In the genomic region with DNA sequence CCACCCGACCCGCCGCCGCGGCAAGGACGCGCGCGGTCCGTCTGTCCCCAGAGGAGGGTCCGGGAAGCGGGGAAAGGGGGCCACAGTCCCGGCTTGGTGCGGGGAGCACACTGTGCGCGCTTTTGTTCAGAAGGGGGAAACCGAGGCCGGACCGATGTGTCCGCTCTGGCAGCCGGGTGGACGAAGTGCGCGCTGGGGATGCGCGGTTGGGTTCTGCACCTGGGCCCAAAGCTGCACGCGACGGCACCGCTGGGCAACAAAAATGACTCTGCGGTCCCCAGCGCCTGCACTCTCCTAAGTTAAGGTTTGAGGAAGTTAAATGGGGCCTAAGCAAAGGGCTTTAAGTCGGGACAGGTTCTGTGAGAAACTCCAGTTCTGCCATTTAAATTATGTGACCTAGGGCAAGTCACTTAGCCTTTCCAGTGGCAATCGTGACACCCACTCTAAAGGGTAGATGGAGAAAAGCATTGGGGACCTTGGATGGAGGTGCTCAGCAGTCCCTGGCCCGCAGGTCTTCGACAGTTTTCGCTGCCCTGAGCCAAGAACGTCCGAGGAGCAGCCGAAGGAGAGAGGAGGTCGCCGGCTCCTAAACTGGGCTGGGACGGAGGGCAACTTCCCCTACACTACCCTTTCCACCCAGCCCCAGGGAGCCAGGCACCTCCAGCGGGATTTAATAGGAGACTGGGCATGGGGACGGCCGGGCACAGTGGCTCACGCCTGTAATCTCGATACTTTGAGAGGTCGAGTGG, we compare ENCODE assay signal across 8 cellular contexts. TPM values are rescaled to one million over a fixed set of nuclear protein-coding genes. Genes with fewer than 3 reads are reported as not detected.
A peak's percentile ranks its signal among the peaks of the same experiment; 100 is the strongest.
DNase-seq lines count a peak whose midpoint lies in the region; ATAC-seq and TF ChIP-seq lines count a peak whose summit lies in the region.

No MANE protein-coding gene starts in this region.

- TF ChIP-seq CTCF in CD8-positive, alpha-beta T cell (IDR thresholded peaks at IDR 0.05): no peak
- no peak for TF ChIP-seq CTCF in coronary artery (IDR thresholded peaks at IDR 0.05)
- no peak for TF ChIP-seq CTCF in left lung (IDR thresholded peaks at IDR 0.05)

- DNase-seq in CD8-positive, alpha-beta T cell: peak in 4 of 7 experiments; percentile 10 to 64 (median 50)
- DNase-seq in SK-N-MC (ENCODE audit: low read depth, low spot score): no peak
- no peak for DNase-seq in coronary artery (ENCODE audit: low spot score)
- peak; percentile 41 to 80 for DNase-seq in left lung
- no peak for DNase-seq in OCI-M2 (lab: John Stamatoyannopoulos, UW; ENCODE audit: unreplicated experiment)

- CTCF ChIA-PET in CD8-positive, alpha-beta T cell (lab: Charles Lee): no interaction called here

- peak overlapping the region; percentile 91 for H3K4me3 Mint-ChIP-seq in CD8-positive, alpha-beta T cell
- peak overlapping the region; percentile 99 for H3K4me3 Mint-ChIP-seq in stimulated activated naive CD8-positive, alpha-beta T cell treated with anti-CD3 and anti-CD28 coated beads, Interleukin-15, Interleukin-2, amounts not matched to agents 100 ng/mL and 50 ng/mL, for 24 hours

- no peaks in the 10 kb centered on the region for H3K27me3 Mint-ChIP-seq in CD8-positive, alpha-beta T cell (ENCODE audit: low read depth)
- no peaks in the 10 kb centered on the region for H3K27me3 Mint-ChIP-seq in stimulated activated naive CD8-positive, alpha-beta T cell treated with anti-CD3 and anti-CD28 coated beads, Interleukin-15, Interleukin-2, amounts not matched to agents 100 ng/mL and 50 ng/mL, for 24 hours

- H3K27me3 ChIP-seq in CD8-positive, alpha-beta T cell (ENCODE audit: insufficient read depth, low read length): no peaks in the 10 kb centered on the region
- no peaks in the 10 kb centered on the region for H3K27me3 ChIP-seq in left lung

- intact Hi-C loops in CD8-positive, alpha-beta T cell (cut with DNase I, micrococcal nuclease): loop anchor here (1.0 to 5.0 kb wide), 11 partner anchors 16 to 1292 kb away; partner anchors contain the start of genes RAB18 (in 2 of the 2), ANKRD26 (in 1 of the 2), PDSS1 (in 1 of the 2) and WAC (in 1 of the 2)
- intact Hi-C loops in left lung (cut with DNase I): no loop called here

- peaks cover 43% of the 10 kb centered on the region for H3K4me1 Mint-ChIP-seq in CD8-positive, alpha-beta T cell (ENCODE audit: low read depth)
- peaks cover 44% of the 10 kb centered on the region for H3K4me1 Mint-ChIP-seq in stimulated activated naive CD8-positive, alpha-beta T cell treated with anti-CD3 and anti-CD28 coated beads, Interleukin-15, Interleukin-2, amounts not matched to agents 100 ng/mL and 50 ng/mL, for 24 hours (ENCODE audit: low read depth)

- no peaks in the 10 kb centered on the region for H3K36me3 ChIP-seq in CD8-positive, alpha-beta T cell (ENCODE audit: insufficient read depth, low read length)
- no peaks in the 10 kb centered on the region for H3K36me3 ChIP-seq in SK-N-MC (ENCODE audit: insufficient read depth, low read length)
- no peaks in the 10 kb centered on the region for H3K36me3 ChIP-seq in left lung

- no peak overlapping the region for H3K9ac ChIP-seq in SK-N-MC (ENCODE audit: insufficient read length)

- peaks cover 30% of the 10 kb centered on the region for H3K4me1 ChIP-seq in CD8-positive, alpha-beta T cell (ENCODE audit: insufficient read depth, low read length)
- peaks cover 3 to 36% of the 10 kb centered on the region in 2 donors for H3K4me1 ChIP-seq in left lung

- no peaks in the 10 kb centered on the region for H3K9me3 Mint-ChIP-seq in CD8-positive, alpha-beta T cell
- H3K9me3 Mint-ChIP-seq in stimulated activated naive CD8-positive, alpha-beta T cell treated with anti-CD3 and anti-CD28 coated beads, Interleukin-15, Interleukin-2, amounts not matched to agents 100 ng/mL and 50 ng/mL, for 24 hours: no peaks in the 10 kb centered on the region

- ATAC-seq in CD8-positive, alpha-beta T cell: peak; percentile 9
- ATAC-seq in GM19043 (IDR thresholded peaks at IDR 0.05; ENCODE audit: low read depth, unreplicated experiment) (peak; percentile 4), HG03280 (IDR thresholded peaks at IDR 0.05; ENCODE audit: unreplicated experiment) (peak; percentile 5), left lung (peak; percentile 21)

- H3K36me3 Mint-ChIP-seq in CD8-positive, alpha-beta T cell: peaks cover 21% of the 10 kb centered on the region
- H3K36me3 Mint-ChIP-seq in stimulated activated naive CD8-positive, alpha-beta T cell treated with anti-CD3 and anti-CD28 coated beads, Interleukin-15, Interleukin-2, amounts not matched to agents 100 ng/mL and 50 ng/mL, for 24 hours (ENCODE audit: low read depth): peaks cover 16% of the 10 kb centered on the region

- peak overlapping the region; percentile 87 for H3K4me3 ChIP-seq in CD8-positive, alpha-beta T cell (ENCODE audit: low read depth, low read length)
- H3K4me3 ChIP-seq in SK-N-MC (peak overlapping the region; percentile 79), coronary artery (peak overlapping the region; percentile 86), left lung (peak overlapping the region; percentile 60 to 73)

- H3K27ac Mint-ChIP-seq in CD8-positive, alpha-beta T cell: peak overlapping the region; percentile 98
- peak overlapping the region; percentile 99 for H3K27ac Mint-ChIP-seq in stimulated activated naive CD8-positive, alpha-beta T cell treated with anti-CD3 and anti-CD28 coated beads, Interleukin-15, Interleukin-2, amounts not matched to agents 100 ng/mL and 50 ng/mL, for 24 hours

- H3K9me3 ChIP-seq in CD8-positive, alpha-beta T cell (ENCODE audit: low read length): no peaks in the 10 kb centered on the region
- H3K9me3 ChIP-seq in SK-N-MC (ENCODE audit: low read depth, low read length): no peaks in the 10 kb centered on the region
- H3K9me3 ChIP-seq in left lung: no peaks in the 10 kb centered on the region

- POLR2A ChIA-PET in CD8-positive, alpha-beta T cell (lab: Charles Lee): interaction anchor here (0.7 to 2.4 kb wide), 5 partner anchors 14 to 87 kb away, joined by 3 to 9 read pairs (median 4); partner anchors contain the start of gene YME1L1

- H3K27ac ChIP-seq in CD8-positive, alpha-beta T cell (ENCODE audit: low read depth, low read length): peak overlapping the region; percentile 84
- H3K27ac ChIP-seq in SK-N-MC: peak overlapping the region; percentile 98
- peak overlapping the region; percentile 98 to 99 for H3K27ac ChIP-seq in coronary artery
- H3K27ac ChIP-seq in left lung: peak overlapping the region; percentile 97 to 98

RNA-seq across cellular contexts. Expression of gene ACBD5, which starts 0.5 kb away (rescaled TPM):
- 10 to 100 TPM; 24.4 to 25.8 TPM for total RNA-seq in CD8-positive, alpha-beta T cell
- total RNA-seq in left lung: 10 to 100 TPM; 25.6 to 26.3 TPM

Comparison
In these comparisons a context has a peak if more than half of its experiments do, and no peak if none do; other contexts are left out.
1. DNase-seq: peak in CD8-positive, alpha-beta T cell (4 of 7) and left lung (2 of 2); none in SK-N-MC (single experiment), coronary artery (single experiment) and OCI-M2 (single experiment).
2. intact Hi-C loops: an anchor here in CD8-positive, alpha-beta T cell (1.0 to 5.0 kb wide); none called in left lung.
3. Peak in every context shown above with its lines, with median percentiles within 50 percentile points of each other: ATAC-seq, H3K27ac ChIP-seq and H3K4me3 ChIP-seq.